In the genomic region with DNA sequence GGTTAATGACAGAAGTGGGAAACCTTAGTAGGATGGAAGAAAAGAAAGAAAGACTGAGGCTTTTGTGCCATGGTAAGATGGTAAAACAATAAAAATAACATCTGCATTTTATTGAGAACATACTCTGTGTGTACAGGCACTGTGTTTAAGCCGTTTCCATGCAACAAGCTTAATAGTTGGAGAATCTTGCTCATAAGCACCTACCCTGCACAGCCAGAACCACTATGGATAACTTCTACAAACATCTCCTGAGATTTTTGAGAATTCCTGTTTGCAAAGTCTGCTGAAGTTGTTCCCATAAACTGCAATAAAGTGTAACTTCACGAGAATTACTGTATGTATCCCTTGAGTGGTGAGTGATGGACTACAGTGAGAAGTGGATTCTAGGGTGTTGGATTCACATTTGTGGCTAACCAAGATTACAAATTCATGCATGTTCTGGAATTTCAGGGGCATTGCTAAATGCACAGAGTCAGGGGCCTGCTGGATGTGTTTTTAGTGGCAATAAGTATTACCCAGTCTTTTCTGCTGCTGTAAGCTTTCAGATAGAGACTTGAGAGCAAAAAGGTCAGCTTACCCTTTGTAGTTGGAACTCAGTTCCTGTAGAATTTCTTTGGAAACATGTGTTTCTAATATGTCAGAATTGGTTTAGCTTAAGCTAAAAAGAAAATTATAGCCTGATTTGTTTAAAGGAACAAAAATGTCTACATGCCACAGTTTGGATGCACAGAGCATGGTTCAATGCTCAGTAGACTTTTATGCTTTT, we compare ENCODE assay signal across 25 cellular contexts.
DNase-seq lines count a peak whose midpoint lies in the region; ATAC-seq and TF ChIP-seq lines count a peak whose summit lies in the region.
"Had no signal": no experiment of that assay in that cellular context is flagged by ENCODE, and none has a peak within 500 bp of the region (broad histone marks: within the 10 kb centered on the region; RNA-seq: fewer than 3 reads in every experiment).

No MANE protein-coding gene starts in this region.

- peaks cover 19% of the 10 kb centered on the region for H3K36me3 Mint-ChIP-seq in activated T-helper 2 cell treated with anti-CD3 and anti-CD28 coated beads, Interferon-gamma antibody, Interleukin-2, Interleukin-4, amounts not matched to agents 10 μg/mL and 5 μg/mL and 100 μg/mL, durations not matched to agents 14 hours and 24 hours and 36 hours (ENCODE audit: low read depth)
- peaks cover 16% of the 10 kb centered on the region for H3K36me3 Mint-ChIP-seq in type B pancreatic cell

- DNase-seq in DMS 273 (lab: John Stamatoyannopoulos, UW; ENCODE audit: unreplicated experiment): peak; percentile 17
- no peak for DNase-seq in DMS 273 treated with DMSO at 0.1 percent for 48 hours (lab: John Stamatoyannopoulos, UW)
- no peak for DNase-seq in activated T-helper 2 cell treated with anti-CD3 and anti-CD28 coated beads, Interferon-gamma antibody, Interleukin-2, Interleukin-4, amounts not matched to agents 10 μg/mL and 5 μg/mL and 100 μg/mL, durations not matched to agents 14 hours and 24 hours and 36 hours (ENCODE audit: low spot score)
- DNase-seq in left lung: no peak
- DNase-seq in type B pancreatic cell (ENCODE audit: extremely low spot score, unreplicated experiment): no peak
- no peak for DNase-seq in NCI-H1105 (lab: John Stamatoyannopoulos, UW)
- no peak for DNase-seq in H4 (ENCODE audit: low spot score)
- DNase-seq: activated gamma-delta T cell treated with Interleukin-2 at 50 U/mL for 16 hours; activated naive CD8-positive, alpha-beta T cell treated with anti-CD3 and anti-CD28 coated beads, Interleukin-2, amount 50 U/mL, for 24 hours; DMS79 treated with DMSO at 0.1 percent for 48 hours; hypothalamus; KG1; left ventricle myocardium inferior; NCI-H146; NCI-H2171; NCI-H510A treated with DMSO at 0.1 percent for 48 hours; nephron progenitor cell; right lobe of liver; SIG-M5; stimulated activated naive CD8-positive, alpha-beta T cell treated with anti-CD3 and anti-CD28 coated beads, Interleukin-15, Interleukin-2, amounts not matched to agents 100 U/mL and 50 U/mL, for 24 hours; T-helper 1 cell had no signal

- no peaks in the 10 kb centered on the region for H3K27me3 Mint-ChIP-seq in activated T-helper 2 cell treated with anti-CD3 and anti-CD28 coated beads, Interferon-gamma antibody, Interleukin-2, Interleukin-4, amounts not matched to agents 10 μg/mL and 5 μg/mL and 100 μg/mL, durations not matched to agents 14 hours and 24 hours and 36 hours (ENCODE audit: low read depth)
- H3K27me3 Mint-ChIP-seq in type B pancreatic cell: no peaks in the 10 kb centered on the region
- H3K27me3 Mint-ChIP-seq: activated naive CD8-positive, alpha-beta T cell treated with anti-CD3 and anti-CD28 coated beads, Interleukin-2, amount 50 U/mL, for 24 hours had no signal

- intact Hi-C loops in activated T-helper 2 cell treated with anti-CD3 and anti-CD28 coated beads, Interferon-gamma antibody, Interleukin-2, Interleukin-4, amounts not matched to agents 10 μg/mL and 5 μg/mL and 100 μg/mL, durations not matched to agents 14 hours and 24 hours and 36 hours (cut with micrococcal nuclease): no loop called here
- intact Hi-C loops in left lung (cut with DNase I): no loop called here

- no peak overlapping the region for H3K4me3 ChIP-seq in left lung
- H3K4me3 ChIP-seq: GM12878, right lobe of liver, thoracic aorta had no signal

- ATAC-seq in left lung: peak; percentile 23
- ATAC-seq in HG02885 (IDR thresholded peaks at IDR 0.05; ENCODE audit: poor library complexity, unreplicated experiment): no peak
- ATAC-seq: activated naive CD8-positive, alpha-beta T cell treated with anti-CD3 and anti-CD28 coated beads, Interleukin-2, amount 50 U/mL, for 24 hours; Panc1; stimulated activated naive CD8-positive, alpha-beta T cell treated with anti-CD3 and anti-CD28 coated beads, Interleukin-15, Interleukin-2, amounts not matched to agents 100 U/mL and 50 U/mL, for 24 hours had no signal

- no peaks in the 10 kb centered on the region for H3K9me3 ChIP-seq in left lung
- H3K9me3 ChIP-seq: left ventricle myocardium inferior, right lobe of liver, thoracic aorta had no signal

- no peak for TF ChIP-seq CTCF in left lung (IDR thresholded peaks at IDR 0.05)
- no peak for TF ChIP-seq CTCF in type B pancreatic cell (conservative IDR thresholded peaks at IDR 0.05)

- H3K27ac Mint-ChIP-seq in activated T-helper 2 cell treated with anti-CD3 and anti-CD28 coated beads, Interferon-gamma antibody, Interleukin-2, Interleukin-4, amounts not matched to agents 10 μg/mL and 5 μg/mL and 100 μg/mL, durations not matched to agents 14 hours and 24 hours and 36 hours: peak overlapping the region; percentile 4
- H3K27ac Mint-ChIP-seq in type B pancreatic cell: no peak overlapping the region
- H3K27ac Mint-ChIP-seq: activated naive CD8-positive, alpha-beta T cell treated with anti-CD3 and anti-CD28 coated beads, Interleukin-2, amount 50 U/mL, for 24 hours had no signal

- no peaks in the 10 kb centered on the region for H3K27me3 ChIP-seq in left lung
- H3K27me3 ChIP-seq: right lobe of liver had no signal

- no peak overlapping the region for H3K27ac ChIP-seq in left lung
- H3K27ac ChIP-seq: right lobe of liver, thoracic aorta had no signal

- H3K36me3 ChIP-seq in left lung: no peaks in the 10 kb centered on the region
- H3K36me3 ChIP-seq: left ventricle myocardium inferior, thoracic aorta had no signal

- H3K4me3 Mint-ChIP-seq in activated T-helper 2 cell treated with anti-CD3 and anti-CD28 coated beads, Interferon-gamma antibody, Interleukin-2, Interleukin-4, amounts not matched to agents 10 μg/mL and 5 μg/mL and 100 μg/mL, durations not matched to agents 14 hours and 24 hours and 36 hours (ENCODE audit: low read depth): no peak overlapping the region
- peak overlapping the region; percentile 7 for H3K4me3 Mint-ChIP-seq in type B pancreatic cell
- H3K4me3 Mint-ChIP-seq: activated naive CD8-positive, alpha-beta T cell treated with anti-CD3 and anti-CD28 coated beads, Interleukin-2, amount 50 U/mL, for 24 hours; nephron progenitor cell had no signal

- H3K4me1 Mint-ChIP-seq in activated T-helper 2 cell treated with anti-CD3 and anti-CD28 coated beads, Interferon-gamma antibody, Interleukin-2, Interleukin-4, amounts not matched to agents 10 μg/mL and 5 μg/mL and 100 μg/mL, durations not matched to agents 14 hours and 24 hours and 36 hours (ENCODE audit: low read depth): peaks cover 30% of the 10 kb centered on the region
- H3K4me1 Mint-ChIP-seq in type B pancreatic cell (ENCODE audit: unreplicated experiment): peaks cover 27% of the 10 kb centered on the region

- no peaks in the 10 kb centered on the region for H3K9me3 Mint-ChIP-seq in activated T-helper 2 cell treated with anti-CD3 and anti-CD28 coated beads, Interferon-gamma antibody, Interleukin-2, Interleukin-4, amounts not matched to agents 10 μg/mL and 5 μg/mL and 100 μg/mL, durations not matched to agents 14 hours and 24 hours and 36 hours
- no peaks in the 10 kb centered on the region for H3K9me3 Mint-ChIP-seq in type B pancreatic cell

- H3K4me1 ChIP-seq in left lung: peaks cover 8 to 11% of the 10 kb centered on the region in 2 donors
